1 cellular context compared by ENCODE assay signal in the genomic region with DNA sequence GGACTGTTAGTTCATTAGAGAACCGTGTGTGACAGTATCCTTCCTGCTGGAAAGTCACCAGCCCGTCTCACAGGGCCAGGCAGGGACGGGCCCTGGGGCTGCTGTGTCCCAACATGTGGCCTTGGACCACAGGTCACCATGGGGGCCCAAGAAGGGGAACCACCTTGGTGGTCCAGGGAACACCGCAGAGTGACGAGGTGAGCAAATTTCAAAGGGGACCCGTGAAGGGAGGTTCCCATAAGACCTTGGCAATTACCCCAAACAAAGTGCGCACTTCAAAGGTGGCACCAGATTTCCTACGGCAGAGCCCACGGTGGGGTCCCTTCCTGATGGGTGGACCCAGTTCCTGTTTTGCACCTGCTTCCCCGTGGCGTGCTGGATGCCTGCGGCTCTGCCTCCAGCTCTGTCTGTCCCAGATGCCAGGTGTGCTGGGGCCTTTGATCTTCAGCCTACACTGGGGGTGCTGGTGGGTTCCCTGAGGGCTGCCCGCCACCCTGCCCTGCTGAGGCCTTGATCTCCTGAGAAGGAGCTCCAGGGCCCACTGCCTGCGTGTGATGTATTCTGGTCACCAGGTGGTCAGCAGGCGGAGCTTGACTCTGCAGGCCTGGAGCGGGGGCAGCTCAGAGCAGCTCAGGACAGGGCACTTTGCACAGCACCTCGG.
A peak's percentile ranks its signal among the peaks of the same experiment; 100 is the strongest.
TF ChIP-seq lines count a peak whose summit lies in the region.

No MANE protein-coding gene starts in this region.

TF ChIP-seq in HepG2, 621 proteins besides CTCF, POLR2A, EP300 and RAD21 (continued from another document and continues in another):
- 0 out of 2 replicates have a peak, but pooled peaks have one; percentile 39 for TF ChIP-seq MAZ (IDR thresholded peaks at IDR 0.05; ENCODE audit: borderline replicate concordance, low read depth, low read length)
- no peak; the same call in 1 of the 2 replicates for TF ChIP-seq MAZ (CRISPR knock-in tag; IDR thresholded peaks at IDR 0.05; ENCODE audit: low read depth)
- no peak for TF ChIP-seq RCOR2 (CRISPR knock-in tag; IDR thresholded peaks at IDR 0.05)
- no peak for TF ChIP-seq ZNF24 (IDR thresholded peaks at IDR 0.05)
- no peak for TF ChIP-seq AKNA (CRISPR knock-in tag; IDR thresholded peaks at IDR 0.05; ENCODE audit: borderline replicate concordance)
- 0 out of 2 replicates have a peak, but pooled peaks have one; percentile 48 for TF ChIP-seq KDM6A (CRISPR knock-in tag; IDR thresholded peaks at IDR 0.05; ENCODE audit: low read depth)
- no peak for TF ChIP-seq ZKSCAN8 (CRISPR knock-in tag; IDR thresholded peaks at IDR 0.05; ENCODE audit: borderline replicate concordance)
- TF ChIP-seq ZSCAN12 (CRISPR knock-in tag; IDR thresholded peaks at IDR 0.05): no peak
- no peak for TF ChIP-seq HMG20B (CRISPR knock-in tag; conservative IDR thresholded peaks at IDR 0.05)
- TF ChIP-seq HNRNPUL1 (IDR thresholded peaks at IDR 0.05; ENCODE audit: low read depth, low read length): no peak
- TF ChIP-seq ZBTB21 (CRISPR knock-in tag; IDR thresholded peaks at IDR 0.05): no peak
- no peak for TF ChIP-seq FIP1L1 (IDR thresholded peaks at IDR 0.05; ENCODE audit: borderline replicate concordance, insufficient read depth, low read depth, low read length)
- no peak for TF ChIP-seq NCOR1 (IDR thresholded peaks at IDR 0.05; ENCODE audit: borderline replicate concordance, low read length)
- TF ChIP-seq, protein P1, sequence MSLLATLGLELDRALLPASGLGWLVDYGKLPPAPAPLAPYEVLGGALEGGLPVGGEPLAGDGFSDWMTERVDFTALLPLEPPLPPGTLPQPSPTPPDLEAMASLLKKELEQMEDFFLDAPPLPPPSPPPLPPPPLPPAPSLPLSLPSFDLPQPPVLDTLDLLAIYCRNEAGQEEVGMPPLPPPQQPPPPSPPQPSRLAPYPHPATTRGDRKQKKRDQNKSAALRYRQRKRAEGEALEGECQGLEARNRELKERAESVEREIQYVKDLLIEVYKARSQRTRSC (CRISPR knock-in tag; IDR thresholded peaks at IDR 0.05; ENCODE audit: low read depth): no peak
- TF ChIP-seq, protein P2, sequence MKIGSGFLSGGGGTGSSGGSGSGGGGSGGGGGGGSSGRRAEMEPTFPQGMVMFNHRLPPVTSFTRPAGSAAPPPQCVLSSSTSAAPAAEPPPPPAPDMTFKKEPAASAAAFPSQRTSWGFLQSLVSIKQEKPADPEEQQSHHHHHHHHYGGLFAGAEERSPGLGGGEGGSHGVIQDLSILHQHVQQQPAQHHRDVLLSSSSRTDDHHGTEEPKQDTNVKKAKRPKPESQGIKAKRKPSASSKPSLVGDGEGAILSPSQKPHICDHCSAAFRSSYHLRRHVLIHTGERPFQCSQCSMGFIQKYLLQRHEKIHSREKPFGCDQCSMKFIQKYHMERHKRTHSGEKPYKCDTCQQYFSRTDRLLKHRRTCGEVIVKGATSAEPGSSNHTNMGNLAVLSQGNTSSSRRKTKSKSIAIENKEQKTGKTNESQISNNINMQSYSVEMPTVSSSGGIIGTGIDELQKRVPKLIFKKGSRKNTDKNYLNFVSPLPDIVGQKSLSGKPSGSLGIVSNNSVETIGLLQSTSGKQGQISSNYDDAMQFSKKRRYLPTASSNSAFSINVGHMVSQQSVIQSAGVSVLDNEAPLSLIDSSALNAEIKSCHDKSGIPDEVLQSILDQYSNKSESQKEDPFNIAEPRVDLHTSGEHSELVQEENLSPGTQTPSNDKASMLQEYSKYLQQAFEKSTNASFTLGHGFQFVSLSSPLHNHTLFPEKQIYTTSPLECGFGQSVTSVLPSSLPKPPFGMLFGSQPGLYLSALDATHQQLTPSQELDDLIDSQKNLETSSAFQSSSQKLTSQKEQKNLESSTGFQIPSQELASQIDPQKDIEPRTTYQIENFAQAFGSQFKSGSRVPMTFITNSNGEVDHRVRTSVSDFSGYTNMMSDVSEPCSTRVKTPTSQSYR (CRISPR knock-in tag; IDR thresholded peaks at IDR 0.05; ENCODE audit: borderline replicate concordance): peak; percentile 43; the same call in 1 of the 2 replicates
- TF ChIP-seq ZNF839 (CRISPR knock-in tag; IDR thresholded peaks at IDR 0.05; ENCODE audit: borderline replicate concordance): no peak
- no peak; the same call in 1 of the 2 replicates for TF ChIP-seq ZBTB20 (CRISPR knock-in tag; IDR thresholded peaks at IDR 0.05; ENCODE audit: borderline replicate concordance, low read depth)
- TF ChIP-seq AKAP8 (CRISPR knock-in tag; IDR thresholded peaks at IDR 0.05): peak; percentile 96
- no peak for TF ChIP-seq SP1 (IDR thresholded peaks at IDR 0.05)
- TF ChIP-seq SP1 (CRISPR knock-in tag; IDR thresholded peaks at IDR 0.05): no peak
- TF ChIP-seq ZNF451 (CRISPR knock-in tag; IDR thresholded peaks at IDR 0.05): no peak
- no peak for TF ChIP-seq ZFP1 (CRISPR knock-in tag; IDR thresholded peaks at IDR 0.05)
- no peak for TF ChIP-seq IKZF4 (CRISPR knock-in tag; IDR thresholded peaks at IDR 0.05; ENCODE audit: borderline replicate concordance, low read depth, not compliant biosample characterization)
- TF ChIP-seq TCF7 (IDR thresholded peaks at IDR 0.05; ENCODE audit: low read depth): peak; percentile 30; the same call in 1 of the 2 replicates
- TF ChIP-seq ZNF234 (CRISPR knock-in tag; conservative IDR thresholded peaks at IDR 0.05): no peak
- TF ChIP-seq, protein P3, sequence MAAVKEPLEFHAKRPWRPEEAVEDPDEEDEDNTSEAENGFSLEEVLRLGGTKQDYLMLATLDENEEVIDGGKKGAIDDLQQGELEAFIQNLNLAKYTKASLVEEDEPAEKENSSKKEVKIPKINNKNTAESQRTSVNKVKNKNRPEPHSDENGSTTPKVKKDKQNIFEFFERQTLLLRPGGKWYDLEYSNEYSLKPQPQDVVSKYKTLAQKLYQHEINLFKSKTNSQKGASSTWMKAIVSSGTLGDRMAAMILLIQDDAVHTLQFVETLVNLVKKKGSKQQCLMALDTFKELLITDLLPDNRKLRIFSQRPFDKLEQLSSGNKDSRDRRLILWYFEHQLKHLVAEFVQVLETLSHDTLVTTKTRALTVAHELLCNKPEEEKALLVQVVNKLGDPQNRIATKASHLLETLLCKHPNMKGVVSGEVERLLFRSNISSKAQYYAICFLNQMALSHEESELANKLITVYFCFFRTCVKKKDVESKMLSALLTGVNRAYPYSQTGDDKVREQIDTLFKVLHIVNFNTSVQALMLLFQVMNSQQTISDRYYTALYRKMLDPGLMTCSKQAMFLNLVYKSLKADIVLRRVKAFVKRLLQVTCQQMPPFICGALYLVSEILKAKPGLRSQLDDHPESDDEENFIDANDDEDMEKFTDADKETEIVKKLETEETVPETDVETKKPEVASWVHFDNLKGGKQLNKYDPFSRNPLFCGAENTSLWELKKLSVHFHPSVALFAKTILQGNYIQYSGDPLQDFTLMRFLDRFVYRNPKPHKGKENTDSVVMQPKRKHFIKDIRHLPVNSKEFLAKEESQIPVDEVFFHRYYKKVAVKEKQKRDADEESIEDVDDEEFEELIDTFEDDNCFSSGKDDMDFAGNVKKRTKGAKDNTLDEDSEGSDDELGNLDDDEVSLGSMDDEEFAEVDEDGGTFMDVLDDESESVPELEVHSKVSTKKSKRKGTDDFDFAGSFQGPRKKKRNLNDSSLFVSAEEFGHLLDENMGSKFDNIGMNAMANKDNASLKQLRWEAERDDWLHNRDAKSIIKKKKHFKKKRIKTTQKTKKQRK (IDR thresholded peaks at IDR 0.05; ENCODE audit: low read length): no peak
- 0 out of 2 replicates have a peak, but pooled peaks have one; percentile 22 for TF ChIP-seq NCOA1 (CRISPR knock-in tag; IDR thresholded peaks at IDR 0.05)
- TF ChIP-seq ZNF678 (CRISPR knock-in tag; IDR thresholded peaks at IDR 0.05): no peak
- TF ChIP-seq, protein P4, sequence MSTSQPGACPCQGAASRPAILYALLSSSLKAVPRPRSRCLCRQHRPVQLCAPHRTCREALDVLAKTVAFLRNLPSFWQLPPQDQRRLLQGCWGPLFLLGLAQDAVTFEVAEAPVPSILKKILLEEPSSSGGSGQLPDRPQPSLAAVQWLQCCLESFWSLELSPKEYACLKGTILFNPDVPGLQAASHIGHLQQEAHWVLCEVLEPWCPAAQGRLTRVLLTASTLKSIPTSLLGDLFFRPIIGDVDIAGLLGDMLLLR (CRISPR knock-in tag; IDR thresholded peaks at IDR 0.05): 0 out of 2 replicates have a peak, but pooled peaks have one; percentile 53
- no peak for TF ChIP-seq PAX8 (CRISPR knock-in tag; IDR thresholded peaks at IDR 0.05; ENCODE audit: borderline replicate concordance)
- TF ChIP-seq ZNF138 (CRISPR knock-in tag; IDR thresholded peaks at IDR 0.05; ENCODE audit: low read depth): no peak
- no peak for TF ChIP-seq ZNF572 (CRISPR knock-in tag; IDR thresholded peaks at IDR 0.05)
- no peak for TF ChIP-seq PHF20 (CRISPR knock-in tag; IDR thresholded peaks at IDR 0.05)
- no peak for TF ChIP-seq ZNF3 (CRISPR knock-in tag; IDR thresholded peaks at IDR 0.05)
- TF ChIP-seq ZSCAN5A (CRISPR knock-in tag; IDR thresholded peaks at IDR 0.05; ENCODE audit: borderline replicate concordance): no peak
- TF ChIP-seq ZBTB1 (CRISPR knock-in tag; IDR thresholded peaks at IDR 0.05; ENCODE audit: borderline replicate concordance): no peak
- TF ChIP-seq ZNF567 (CRISPR knock-in tag; IDR thresholded peaks at IDR 0.05; ENCODE audit: borderline replicate concordance): no peak
- no peak for TF ChIP-seq MLXIP (CRISPR knock-in tag; IDR thresholded peaks at IDR 0.05; ENCODE audit: borderline replicate concordance)
- TF ChIP-seq, protein P5, sequence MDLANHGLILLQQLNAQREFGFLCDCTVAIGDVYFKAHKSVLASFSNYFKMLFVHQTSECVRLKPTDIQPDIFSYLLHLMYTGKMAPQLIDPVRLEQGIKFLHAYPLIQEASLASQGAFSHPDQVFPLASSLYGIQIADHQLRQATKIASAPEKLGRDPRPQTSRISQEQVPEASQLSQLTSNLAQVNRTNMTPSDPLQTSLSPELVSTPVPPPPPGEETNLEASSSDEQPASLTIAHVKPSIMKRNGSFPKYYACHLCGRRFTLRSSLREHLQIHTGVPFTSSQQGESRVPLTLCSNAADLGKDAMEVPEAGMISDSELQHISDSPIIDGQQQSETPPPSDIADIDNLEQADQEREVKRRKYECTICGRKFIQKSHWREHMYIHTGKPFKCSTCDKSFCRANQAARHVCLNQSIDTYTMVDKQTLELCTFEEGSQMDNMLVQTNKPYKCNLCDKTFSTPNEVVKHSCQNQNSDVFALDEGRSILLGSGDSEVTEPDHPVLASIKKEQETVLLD (CRISPR knock-in tag; IDR thresholded peaks at IDR 0.05; ENCODE audit: low read depth): no peak
